ENCODE assay signal across 1 cellular context in genomic region chr19:5445667-5446066, GRCh38.
TF ChIP-seq lines count a peak whose summit lies in the region.

No MANE protein-coding gene starts in this region.

TF ChIP-seq in K562, 482 proteins besides CTCF, POLR2A, EP300 and RAD21:
- no peak for TF ChIP-seq GTF2F1 (IDR thresholded peaks at IDR 0.05; ENCODE audit: low read depth, low read length)
- no peak for TF ChIP-seq ZNF766 (CRISPR knock-in tag; conservative IDR thresholded peaks at IDR 0.05)
- TF ChIP-seq TAF7 (tag; IDR thresholded peaks at IDR 0.05) = no peak
- no peak for TF ChIP-seq ZNF133 (CRISPR knock-in tag; IDR thresholded peaks at IDR 0.05)
- TF ChIP-seq MEIS2 (IDR thresholded peaks at IDR 0.05; ENCODE audit: partially characterized antibody) = peak; percentile 57
- no peak for TF ChIP-seq CBFB (CRISPR knock-in tag; IDR thresholded peaks at IDR 0.05)
- TF ChIP-seq ZNF263 (CRISPR knock-in tag; IDR thresholded peaks at IDR 0.05; ENCODE audit: borderline replicate concordance) = peak; percentile 91
- TF ChIP-seq ZNF217 (CRISPR knock-in tag; IDR thresholded peaks at IDR 0.05) = no peak
- TF ChIP-seq, protein P1, sequence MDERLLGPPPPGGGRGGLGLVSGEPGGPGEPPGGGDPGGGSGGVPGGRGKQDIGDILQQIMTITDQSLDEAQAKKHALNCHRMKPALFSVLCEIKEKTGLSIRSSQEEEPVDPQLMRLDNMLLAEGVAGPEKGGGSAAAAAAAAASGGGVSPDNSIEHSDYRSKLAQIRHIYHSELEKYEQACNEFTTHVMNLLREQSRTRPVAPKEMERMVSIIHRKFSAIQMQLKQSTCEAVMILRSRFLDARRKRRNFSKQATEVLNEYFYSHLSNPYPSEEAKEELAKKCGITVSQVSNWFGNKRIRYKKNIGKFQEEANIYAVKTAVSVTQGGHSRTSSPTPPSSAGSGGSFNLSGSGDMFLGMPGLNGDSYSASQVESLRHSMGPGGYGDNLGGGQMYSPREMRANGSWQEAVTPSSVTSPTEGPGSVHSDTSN (CRISPR knock-in tag; IDR thresholded peaks at IDR 0.05; ENCODE audit: low read depth) = no peak
- TF ChIP-seq, protein P1 (tag; conservative IDR thresholded peaks at IDR 0.05; ENCODE audit: low read depth) = 0 out of 2 replicates have a peak, but pooled peaks have one; percentile 9
- no peak for TF ChIP-seq ZNF165 (CRISPR knock-in tag; IDR thresholded peaks at IDR 0.05; ENCODE audit: borderline replicate concordance)
- TF ChIP-seq HDAC8 (tag; IDR thresholded peaks at IDR 0.05) = no peak
- no peak for TF ChIP-seq SP2 (IDR thresholded peaks at IDR 0.05; ENCODE audit: extremely low read depth, low read depth, low read length, poor library complexity, severe bottlenecking)
- no peak for TF ChIP-seq SIX5 (IDR thresholded peaks at IDR 0.05; ENCODE audit: borderline replicate concordance in 1 of 2, insufficient read depth in 1 of 2, low read depth in 1 of 2, low read length in 2 of 2)
- TF ChIP-seq KHSRP (IDR thresholded peaks at IDR 0.05) = no peak
- peak; percentile 54; the same call in 1 of the 2 replicates for TF ChIP-seq PKNOX1 (IDR thresholded peaks at IDR 0.05)
- peak; percentile 87 for TF ChIP-seq RBM25 (IDR thresholded peaks at IDR 0.05; ENCODE audit: low read depth, low read length, severe bottlenecking)
- TF ChIP-seq HDGF (IDR thresholded peaks at IDR 0.05) = no peak
- TF ChIP-seq KDM1A (IDR thresholded peaks at IDR 0.05) = peak; percentile 46 to 50
- TF ChIP-seq FOS (IDR thresholded peaks at IDR 0.05; ENCODE audit: extremely low read depth, insufficient read length) = no peak
TF ChIP-seq in K562: peak in this region for 6.
